8 cellular contexts compared by ENCODE assay signal in the genomic region with DNA sequence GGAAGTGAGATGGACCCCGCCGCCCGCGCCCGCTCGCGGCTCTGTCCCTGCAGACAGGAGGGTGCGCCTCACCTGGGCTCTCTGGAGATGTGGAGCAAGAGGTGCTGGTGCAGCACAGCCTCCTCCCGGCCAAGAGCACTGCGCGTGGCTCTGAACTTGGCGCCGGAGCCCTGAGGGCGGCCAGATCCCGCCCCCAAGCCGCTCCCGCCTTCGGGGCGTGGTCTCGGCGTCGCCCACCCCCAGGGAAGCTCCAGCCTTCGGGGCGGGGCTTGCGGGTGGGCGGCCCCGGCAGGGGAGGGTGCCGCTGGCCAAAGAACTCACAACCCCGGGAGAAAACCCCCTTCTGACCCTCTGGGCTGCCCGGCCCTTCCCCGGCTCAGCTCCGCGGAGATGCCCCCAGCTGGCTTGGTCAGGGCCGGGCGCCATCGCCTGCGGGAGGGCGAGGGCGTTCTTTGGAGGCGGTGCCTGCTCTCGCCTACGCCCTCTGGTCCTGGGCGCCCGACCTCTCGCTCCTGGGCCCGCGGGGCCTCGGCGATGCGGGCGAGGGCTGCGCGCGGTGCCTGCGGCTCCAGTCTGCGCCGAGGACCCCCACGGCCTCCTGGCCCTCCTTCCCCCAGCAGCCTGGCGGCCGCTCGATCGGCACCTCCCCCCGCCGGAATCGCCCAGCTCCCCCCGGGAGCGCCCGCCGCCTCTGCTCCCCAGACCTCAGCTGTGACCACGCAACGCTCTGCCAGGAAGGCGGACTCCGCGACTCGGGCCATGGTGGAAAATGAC. TPM values are rescaled to one million over a fixed set of nuclear protein-coding genes. Genes with fewer than 3 reads are reported as not detected.
DNase-seq lines count a peak whose midpoint lies in the region; ATAC-seq and TF ChIP-seq lines count a peak whose summit lies in the region.

A gene with protein sequence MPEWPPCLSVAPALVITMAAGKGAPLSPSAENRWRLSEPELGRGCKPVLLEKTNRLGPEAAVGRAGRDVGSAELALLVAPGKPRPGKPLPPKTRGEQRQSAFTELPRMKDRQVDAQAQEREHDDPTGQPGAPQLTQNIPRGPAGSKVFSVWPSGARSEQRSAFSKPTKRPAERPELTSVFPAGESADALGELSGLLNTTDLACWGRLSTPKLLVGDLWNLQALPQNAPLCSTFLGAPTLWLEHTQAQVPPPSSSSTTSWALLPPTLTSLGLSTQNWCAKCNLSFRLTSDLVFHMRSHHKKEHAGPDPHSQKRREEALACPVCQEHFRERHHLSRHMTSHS (minus strand): TSS at position 146 of the 774 bp plus-strand sequence. CDS start 15,464 bp downstream, outside the sequence.

- H3K9ac ChIP-seq in H9 (ENCODE audit: extremely low read depth, insufficient read length, low read length) (peak within 1 kb of the TSS; percentile 9), SK-N-SH (peak within 1 kb of the TSS; percentile 73)

- DNase-seq in EH (ENCODE audit: low read depth) (peak; percentile 81), H9 (peak; percentile 92), M059J (ENCODE audit: low read depth) (peak; percentile 80), SK-N-SH (peak; percentile 98), glutamatergic neuron (peak; percentile 88), osteoblast (ENCODE audit: insufficient read length, low spot score, missing footprints) (peak; percentile 97), suprapubic skin (ENCODE audit: low spot score in 2 of 2) (peak in 1 of 2 donors; percentile 84)
- DNase-seq in activated naive CD4-positive, alpha-beta T cell treated with anti-CD3 and anti-CD28 coated beads, Interleukin-2, amount 50 U/mL, for 72 hours (ENCODE audit: low spot score in 2 of 2), result peak; percentile 79 to 85

- no peak within 1 kb of the TSS for H3K56ac ChIP-seq in H9 (ENCODE audit: insufficient read length, low read depth, low read length)

- H3T11ph ChIP-seq in H9 (ENCODE audit: low read length), result no peak within 1 kb of the TSS

- H4K8ac ChIP-seq in H9 (replicated peaks; ENCODE audit: insufficient read length, low read depth, low read length), result no peak within 1 kb of the TSS

- no CpG with 5 or more reads among the region's 75 CpGs for WGBS in H9 (ENCODE audit: extremely low coverage, insufficient read length, low lambda C conversion rate)
- WGBS in SK-N-SH (ENCODE audit: low lambda C conversion rate), result under 1% methylated on average over 27 of the region's 75 CpGs
- 0% methylated on average over 33 of the region's 75 CpGs for WGBS in suprapubic skin

- no peak within 1 kb of the TSS for H3K23ac ChIP-seq in H9 (ENCODE audit: insufficient read length, low read depth, low read length)

- no peaks in the 10 kb centered on the region for H3K9me3 ChIP-seq in H9 (ENCODE audit: control insufficient read depth, low read depth, low read length)
- no peaks in the 10 kb centered on the region for H3K9me3 ChIP-seq in SK-N-SH
- no peaks in the 10 kb centered on the region for H3K9me3 ChIP-seq in osteoblast (ENCODE audit: low read depth, low read length)
- H3K9me3 ChIP-seq in suprapubic skin, result no peaks in the 10 kb centered on the region

- H3K27me3 ChIP-seq in H9 (ENCODE audit: insufficient read depth, low read length), result no peaks in the 10 kb centered on the region
- no peaks in the 10 kb centered on the region for H3K27me3 ChIP-seq in SK-N-SH (ENCODE audit: insufficient read depth)
- H3K27me3 ChIP-seq in osteoblast (ENCODE audit: insufficient read depth, low read length), result peaks cover 46% of the 10 kb centered on the region
- H3K27me3 ChIP-seq in suprapubic skin, result no peaks in the 10 kb centered on the region

- H4K20me1 ChIP-seq in H9 (ENCODE audit: control insufficient read depth, insufficient read depth, insufficient read length) (no peaks in the 10 kb centered on the region), SK-N-SH (ENCODE audit: insufficient read depth) (no peaks in the 10 kb centered on the region), osteoblast (ENCODE audit: insufficient read depth, low read length) (no peaks in the 10 kb centered on the region)

- H3K27ac Mint-ChIP-seq in H9, result peak within 1 kb of the TSS; percentile 9 to 81 (median 50); a peak in 5 of 7 replicates
- H3K27ac Mint-ChIP-seq in activated naive CD4-positive, alpha-beta T cell treated with anti-CD3 and anti-CD28 coated beads, Interleukin-2, amount 50 U/mL, for 72 hours, result no peak within 1 kb of the TSS
- H3K27ac Mint-ChIP-seq in glutamatergic neuron (ENCODE audit: unreplicated experiment), result peak within 1 kb of the TSS; percentile 90

- peak; percentile 93 to 97 for ATAC-seq in activated naive CD4-positive, alpha-beta T cell treated with anti-CD3 and anti-CD28 coated beads, Interleukin-2, amount 50 U/mL, for 72 hours

- H3K4me3 ChIP-seq in SK-N-SH (ENCODE audit: low read depth in 2 of 2, low read length in 1 of 2) (peak within 1 kb of the TSS; percentile 78 to 79), osteoblast (ENCODE audit: insufficient read depth, low read length) (peak within 1 kb of the TSS; percentile 81), suprapubic skin (peak within 1 kb of the TSS; percentile 64)

- H3K27me3 Mint-ChIP-seq in H9 (ENCODE audit: low read depth) (peaks cover 54% of the 10 kb centered on the region), glutamatergic neuron (ENCODE audit: unreplicated experiment) (peaks cover 11% of the 10 kb centered on the region)

- no peak within 1 kb of the TSS for H2BK120ac ChIP-seq in H9 (ENCODE audit: low read depth, low read length, poor library complexity, severe bottlenecking)

- H3K36me3 ChIP-seq in SK-N-SH (replicated peaks in 1 of 2; ENCODE audit: control insufficient read depth in 1 of 2, insufficient read depth in 2 of 2, low read length in 1 of 2), result no peaks in the 10 kb centered on the region
- no peaks in the 10 kb centered on the region for H3K36me3 ChIP-seq in osteoblast (ENCODE audit: insufficient read depth, low read length)
- H3K36me3 ChIP-seq in suprapubic skin, result no peaks in the 10 kb centered on the region

- H2BK12ac ChIP-seq in H9 (ENCODE audit: insufficient read length, low read depth, low read length), result no peak within 1 kb of the TSS

- no peak within 1 kb of the TSS for H2AFZ ChIP-seq in H9 (ENCODE audit: low read length)
- peak within 1 kb of the TSS; percentile 93 for H2AFZ ChIP-seq in SK-N-SH (ENCODE audit: low read depth)
- H2AFZ ChIP-seq in osteoblast (ENCODE audit: low read length), result peak within 1 kb of the TSS; percentile 78

- TF ChIP-seq CTCF in H9 (conservative IDR thresholded peaks at IDR 0.05) (no peak), SK-N-SH (IDR thresholded peaks at IDR 0.05) (no peak), glutamatergic neuron (IDR thresholded peaks at IDR 0.05; ENCODE audit: partially characterized antibody, unreplicated experiment) (no peak), osteoblast (IDR thresholded peaks at IDR 0.05; ENCODE audit: extremely low read depth, low read depth, low read length) (no peak), suprapubic skin (IDR thresholded peaks at IDR 0.05) (no peak)

- H3K27ac ChIP-seq in H9 (ENCODE audit: insufficient read length, low read depth, low read length), result no peak within 1 kb of the TSS
- peak within 1 kb of the TSS; percentile 69 to 76; a peak in 3 of 4 replicates for H3K27ac ChIP-seq in SK-N-SH (ENCODE audit: low read depth in 2 of 2, low read length in 1 of 2)
- peak within 1 kb of the TSS; percentile 37 for H3K27ac ChIP-seq in osteoblast (ENCODE audit: low read depth, low read length)
- peak within 1 kb of the TSS; percentile 30 for H3K27ac ChIP-seq in suprapubic skin

- no peak within 1 kb of the TSS for H3K4ac ChIP-seq in H9 (ENCODE audit: low read depth, low read length)

- POLR2A ChIA-PET in SK-N-SH (lab: Yijun Ruan, JAX), result no interaction called here

- H4K5ac ChIP-seq in H9 (ENCODE audit: insufficient read length, low read depth, low read length), result no peak within 1 kb of the TSS

- H2BK20ac ChIP-seq in H9 (ENCODE audit: low read depth, low read length, poor library complexity, severe bottlenecking), result no peak within 1 kb of the TSS

- H4K91ac ChIP-seq in H9 (ENCODE audit: insufficient read length, low read depth, low read length), result no peak within 1 kb of the TSS

- H3K4me1 Mint-ChIP-seq in H9 (peaks cover 32 to 34% of the 10 kb centered on the region in 2 experiments), glutamatergic neuron (ENCODE audit: low read depth, unreplicated experiment) (peaks cover 14% of the 10 kb centered on the region)

- H3K79me2 ChIP-seq in H9 (ENCODE audit: insufficient read depth, low read length) (no peaks in the 10 kb centered on the region), SK-N-SH (ENCODE audit: insufficient read depth) (no peaks in the 10 kb centered on the region), osteoblast (ENCODE audit: insufficient read depth, low read length) (no peaks in the 10 kb centered on the region)

- H3K79me1 ChIP-seq in H9 (ENCODE audit: insufficient read depth, low read depth, low read length, poor library complexity, severe bottlenecking), result no peaks in the 10 kb centered on the region

- TF ChIP-seq EP300 in SK-N-SH (IDR thresholded peaks at IDR 0.05; ENCODE audit: borderline replicate concordance in 1 of 2, low read depth in 1 of 2, low read length in 1 of 2), result no peak
- TF ChIP-seq EP300 in suprapubic skin (IDR thresholded peaks at IDR 0.05), result no peak

- no peak within 1 kb of the TSS; the same call in 1 of the 2 replicates for H3K14ac ChIP-seq in H9 (ENCODE audit: insufficient read depth, low read length)

- H2BK15ac ChIP-seq in H9 (ENCODE audit: low read depth, low read length), result no peak within 1 kb of the TSS

- no peak for TF ChIP-seq RAD21 in SK-N-SH (IDR thresholded peaks at IDR 0.05; ENCODE audit: low read length)

- peak within 1 kb of the TSS; percentile 37 for H3K18ac ChIP-seq in H9 (ENCODE audit: insufficient read length, low read depth, low read length)

- TF ChIP-seq POLR2A in suprapubic skin (IDR thresholded peaks at IDR 0.05), result no peak

- H3K4me1 ChIP-seq in H9 (ENCODE audit: insufficient read depth, low read length) (peaks cover 2% of the 10 kb centered on the region; the same call in 1 of the 2 replicates), SK-N-SH (ENCODE audit: control insufficient read depth in 1 of 2, insufficient read depth in 2 of 2, low read depth in 1 of 2, low read length in 1 of 2) (peaks cover 0 to 11% of the 10 kb centered on the region in 2 experiments; a peak in 2 of 4 replicates), osteoblast (ENCODE audit: insufficient read depth, low read length) (peaks cover 11% of the 10 kb centered on the region), suprapubic skin (peaks cover 7% of the 10 kb centered on the region)

- no peak within 1 kb of the TSS for H2BK5ac ChIP-seq in H9 (ENCODE audit: insufficient read length, low read length)

- H3K4me3 Mint-ChIP-seq in H9, result peak within 1 kb of the TSS; percentile 78 to 87
- H3K4me3 Mint-ChIP-seq in glutamatergic neuron (ENCODE audit: unreplicated experiment), result peak within 1 kb of the TSS; percentile 93

- no peaks in the 10 kb centered on the region for H3F3A ChIP-seq in SK-N-SH (replicated peaks; ENCODE audit: insufficient read depth)

- H3K4me2 ChIP-seq in H9 (ENCODE audit: insufficient read depth, insufficient read length, low read length), result peak within 1 kb of the TSS; percentile 82
- H3K4me2 ChIP-seq in SK-N-SH, result peak within 1 kb of the TSS; percentile 74
- peak within 1 kb of the TSS; percentile 84 for H3K4me2 ChIP-seq in osteoblast (ENCODE audit: insufficient read depth, low read length)

- H3K23me2 ChIP-seq in H9 (ENCODE audit: insufficient read length, low read depth, low read length, poor library complexity, severe bottlenecking), result peaks cover 10% of the 10 kb centered on the region

- peaks cover 12 to 20% of the 10 kb centered on the region in 2 experiments for H3K9me3 Mint-ChIP-seq in H9
- peaks cover 1 to 8% of the 10 kb centered on the region in 2 donors for H3K9me3 Mint-ChIP-seq in activated naive CD4-positive, alpha-beta T cell treated with anti-CD3 and anti-CD28 coated beads, Interleukin-2, amount 50 U/mL, for 72 hours
- H3K9me3 Mint-ChIP-seq in glutamatergic neuron (ENCODE audit: unreplicated experiment), result peaks cover 8% of the 10 kb centered on the region

- no peaks in the 10 kb centered on the region for H3K9me2 ChIP-seq in SK-N-SH

- no peak within 1 kb of the TSS for H2AK5ac ChIP-seq in H9 (ENCODE audit: insufficient read length, low read length)

- peaks cover 2 to 8% (median 5%) of the 10 kb centered on the region in 3 experiments; a peak in 5 of 7 replicates for H3K36me3 Mint-ChIP-seq in H9 (ENCODE audit: insufficient read depth in 1 of 3, low read depth in 3 of 3)
- H3K36me3 Mint-ChIP-seq in activated naive CD4-positive, alpha-beta T cell treated with anti-CD3 and anti-CD28 coated beads, Interleukin-2, amount 50 U/mL, for 72 hours, result peaks cover 0 to 15% of the 10 kb centered on the region in 2 donors
- H3K36me3 Mint-ChIP-seq in glutamatergic neuron (ENCODE audit: unreplicated experiment), result peaks cover 12% of the 10 kb centered on the region

- CTCF ChIA-PET in SK-N-SH (lab: Yijun Ruan, JAX), result interaction anchor here (1.3 to 1.7 kb wide), 2 partner anchors 9 to 14 kb away, joined by 3 to 4 read pairs; no protein-coding TSS in a partner anchor

RNA-seq across cellular contexts. Expression of the gene that starts here (rescaled TPM):
- total RNA-seq in H9 (2021) (2.9 and 3.2 TPM in 2 replicates), glutamatergic neuron (ENCODE audit: unreplicated experiment) (3.3 TPM), osteoblast (under 0.01 and 0.29 TPM in 2 replicates), suprapubic skin (1 to 10 TPM; 1.0 to 3.9 (median 2.3) TPM)
- 0.62 and 0.79 TPM in 2 replicates for total RNA-seq in M059J (2014; rRNA removed; shearing (Covaris generic))
- 0.59 and 0.81 TPM in 2 replicates for polyA plus RNA-seq in SK-N-SH (2012; rRNA removed)
- 0.27 and 0.52 TPM in 2 replicates for polyA plus RNA-seq in SK-N-SH (2012; cell fraction: cytosol; rRNA removed)
- polyA plus RNA-seq in SK-N-SH (2012; cell fraction: nucleus; rRNA removed), result 0.48 and 0.52 TPM in 2 replicates
- total RNA-seq in activated naive CD4-positive, alpha-beta T cell treated with anti-CD3 and anti-CD28 coated beads, Interleukin-2, amount 50 U/mL, for 72 hours, result under 1 TPM; 0.23 to 0.55 TPM

Comparison
In these comparisons a context has a peak if more than half of its experiments do, and no peak if none do; other contexts are left out.
1. Peak in DNase-seq in M059J; RNA of the gene not detected or under 1 TPM.
2. Peak in DNase-seq, H3K4me3 ChIP-seq, H3K27ac ChIP-seq, H3K9ac ChIP-seq and H3K4me2 ChIP-seq in SK-N-SH; RNA of the gene not detected or under 1 TPM.
3. Peak in DNase-seq and ATAC-seq in activated naive CD4-positive, alpha-beta T cell treated with anti-CD3 and anti-CD28 coated beads, Interleukin-2, amount 50 U/mL, for 72 hours; RNA of the gene not detected or under 1 TPM.
4. Peak in DNase-seq, H3K4me3 ChIP-seq, H3K27ac ChIP-seq and H3K4me2 ChIP-seq in osteoblast; RNA of the gene not detected or under 1 TPM.
5. H3K27ac Mint-ChIP-seq: peak in H9 (3 of 3) and glutamatergic neuron (single experiment); none in activated naive CD4-positive, alpha-beta T cell treated with anti-CD3 and anti-CD28 coated beads, Interleukin-2, amount 50 U/mL, for 72 hours (0 of 2).
6. Peak in every context shown above with its lines, with median percentiles within 50 percentile points of each other: H3K4me2 ChIP-seq and H3K4me3 ChIP-seq.